Comparison of ENCODE assay signal across 20 cellular contexts in the genomic region with DNA sequence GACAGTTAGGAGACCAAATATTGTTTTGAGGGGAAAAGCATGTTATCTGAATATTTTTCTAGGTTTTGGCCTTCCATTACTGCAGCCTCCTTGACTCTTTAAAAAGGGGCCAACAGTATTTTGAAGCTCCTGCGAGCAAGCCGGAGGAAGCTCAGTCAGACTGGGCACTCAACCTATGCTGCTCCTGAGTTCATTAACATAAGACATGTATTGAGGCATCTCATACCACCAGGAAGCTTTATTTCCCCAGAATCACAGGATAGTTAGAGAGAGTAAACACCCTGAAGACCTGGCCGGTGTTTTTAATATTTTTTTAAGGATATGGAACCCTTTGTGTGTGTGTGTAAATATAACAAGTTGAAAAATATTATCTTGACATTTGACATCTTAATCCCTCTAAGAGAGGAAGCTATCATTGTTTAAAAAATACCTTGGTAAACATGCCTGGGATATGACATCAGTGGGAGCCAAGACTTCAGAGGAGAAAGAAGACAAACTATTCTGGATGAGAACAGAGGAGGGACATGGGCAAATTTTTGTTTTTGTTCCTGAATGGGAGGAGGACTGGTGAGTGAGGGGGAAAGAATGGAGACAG.
DNase-seq lines count a peak whose midpoint lies in the region; ATAC-seq, FAIRE-seq and TF ChIP-seq lines count a peak whose summit lies in the region.
"Had no signal": no experiment of that assay in that cellular context is flagged by ENCODE, and none has a peak within 500 bp of the region (broad histone marks: within the 10 kb centered on the region; RNA-seq: fewer than 3 reads in every experiment).

No MANE protein-coding gene starts in this region.

- DNase-seq in Caki2 (ENCODE audit: low read depth) (peak; percentile 48), adipocyte (ENCODE audit: low read depth) (no peak), endothelial cell of umbilical vein (ENCODE audit: low read depth, low spot score) (peak; percentile 59), colonic mucosa (no peak), NCI-H128 (lab: John Stamatoyannopoulos, UW; ENCODE audit: unreplicated experiment) (no peak), progenitor cell of endocrine pancreas (ENCODE audit: low spot score, unreplicated experiment) (no peak)
- DNase-seq in activated naive CD8-positive, alpha-beta T cell treated with anti-CD3 and anti-CD28 coated beads, Interleukin-2, amount 50 U/mL, for 24 hours = no peak
- DNase-seq: AML-193; CD4-positive, CD25-positive, alpha-beta regulatory T cell; DMS153; DMS79 treated with DMSO at 0.1 percent for 48 hours; EL; GOT3; H9 had no signal

- CTCF ChIA-PET in endothelial cell of umbilical vein (lab: Charles Lee) = no interaction called here

- H3K9me3 ChIP-seq in adipocyte (ENCODE audit: control insufficient read depth, low read length) = no peaks in the 10 kb centered on the region
- H3K9me3 ChIP-seq in endothelial cell of umbilical vein (replicated peaks; ENCODE audit: control insufficient read depth, insufficient read depth, low read length) = no peaks in the 10 kb centered on the region
- no peaks in the 10 kb centered on the region for H3K9me3 ChIP-seq in colonic mucosa
- H3K9me3 ChIP-seq: BLaER1 had no signal

- intact Hi-C loops in endothelial cell of umbilical vein (cut with micrococcal nuclease) (loop anchor here (5.0 kb wide), 2 partner anchors 38 to 88 kb away; no protein-coding TSS in a partner anchor), colonic mucosa (cut with DNase I) (no loop called here)

- in situ Hi-C loops in Caki2 (cut with HindIII; ENCODE audit: low pct_unique_long_range_greater_than_20kb, low sequenced_read_pairs) = no loop called here

- no peak for ATAC-seq in activated naive CD8-positive, alpha-beta T cell treated with anti-CD3 and anti-CD28 coated beads, Interleukin-2, amount 50 U/mL, for 24 hours
- ATAC-seq: HepG2 had no signal

- no peak for TF ChIP-seq POLR2A in endothelial cell of umbilical vein (IDR thresholded peaks at IDR 0.05; ENCODE audit: low read depth, low read length)

- BruUV-seq in endothelial cell of umbilical vein (replicated peaks; lab: Mats Ljungman, UMichigan) = no TSS peak

- no peaks in the 10 kb centered on the region for H3K9me3 Mint-ChIP-seq in activated naive CD8-positive, alpha-beta T cell treated with anti-CD3 and anti-CD28 coated beads, Interleukin-2, amount 50 U/mL, for 24 hours
- H3K9me3 Mint-ChIP-seq in progenitor cell of endocrine pancreas (ENCODE audit: low read depth) = no peaks in the 10 kb centered on the region
- H3K9me3 Mint-ChIP-seq: H9 had no signal

- H3K36me3 ChIP-seq in adipocyte (ENCODE audit: control insufficient read depth, insufficient read depth, low read length, severe bottlenecking) (no peaks in the 10 kb centered on the region), endothelial cell of umbilical vein (ENCODE audit: control insufficient read depth in 2 of 2, extremely low read depth in 1 of 2, insufficient read depth in 2 of 2, low read length in 2 of 2) (no peaks in the 10 kb centered on the region), colonic mucosa (no peaks in the 10 kb centered on the region)
- H3K36me3 ChIP-seq: BLaER1 had no signal

- H3K9ac ChIP-seq in adipocyte (ENCODE audit: low read length) (peak overlapping the region; percentile 37), endothelial cell of umbilical vein (replicated peaks; ENCODE audit: extremely low read depth, insufficient read depth, low read length) (no peak overlapping the region), colonic mucosa (ENCODE audit: low read depth in 2 of 2, low read length in 2 of 2) (no peak overlapping the region)
- H3K9ac ChIP-seq: BLaER1 had no signal

- H3K4me1 Mint-ChIP-seq in activated naive CD8-positive, alpha-beta T cell treated with anti-CD3 and anti-CD28 coated beads, Interleukin-2, amount 50 U/mL, for 24 hours = no peaks in the 10 kb centered on the region
- H3K4me1 Mint-ChIP-seq in progenitor cell of endocrine pancreas (ENCODE audit: low read depth) = peaks cover 17% of the 10 kb centered on the region
- H3K4me1 Mint-ChIP-seq: CD4-positive, CD25-positive, alpha-beta regulatory T cell had no signal

- dilution Hi-C loops in endothelial cell of umbilical vein (cut with MboI; ENCODE audit: extremely low pct_ligation_motif_present, low sequenced_read_pairs) = no loop called here

- TF ChIP-seq CTCF in endothelial cell of umbilical vein (IDR thresholded peaks at IDR 0.05; ENCODE audit: extremely low read depth in 1 of 2, insufficient read depth in 1 of 2, low read depth in 1 of 2, low read length in 2 of 2) (no peak), colonic mucosa (IDR thresholded peaks at IDR 0.05) (no peak), progenitor cell of endocrine pancreas (IDR thresholded peaks at IDR 0.05; ENCODE audit: unreplicated experiment) (no peak)

- H3K27me3 Mint-ChIP-seq in activated naive CD8-positive, alpha-beta T cell treated with anti-CD3 and anti-CD28 coated beads, Interleukin-2, amount 50 U/mL, for 24 hours = peaks cover 6% of the 10 kb centered on the region
- H3K27me3 Mint-ChIP-seq in progenitor cell of endocrine pancreas = peaks cover 8% of the 10 kb centered on the region

- no peaks in the 10 kb centered on the region for H3K79me2 ChIP-seq in endothelial cell of umbilical vein (ENCODE audit: control insufficient read depth, insufficient read depth, low read length)

- H3K9me1 ChIP-seq in endothelial cell of umbilical vein (replicated peaks; ENCODE audit: control insufficient read depth, extremely low read depth, insufficient read depth, low read length) = no peaks in the 10 kb centered on the region

- FAIRE-seq in endothelial cell of umbilical vein (lab: Jason Lieb, UNC) = peak; percentile 63
- FAIRE-seq: D721Med, G401.6, GM12891, HepG2, HTR-8/SVneo had no signal

- peaks cover 64% of the 10 kb centered on the region for H3K4me1 ChIP-seq in adipocyte (ENCODE audit: control insufficient read depth, insufficient read depth, low read length)
- peaks cover 7% of the 10 kb centered on the region for H3K4me1 ChIP-seq in endothelial cell of umbilical vein (ENCODE audit: control insufficient read depth, extremely low read depth, insufficient read depth, low read length)
- no peaks in the 10 kb centered on the region for H3K4me1 ChIP-seq in colonic mucosa
- H3K4me1 ChIP-seq: BLaER1 had no signal

- no peak overlapping the region for H3K27ac Mint-ChIP-seq in activated naive CD8-positive, alpha-beta T cell treated with anti-CD3 and anti-CD28 coated beads, Interleukin-2, amount 50 U/mL, for 24 hours
- no peak overlapping the region for H3K27ac Mint-ChIP-seq in progenitor cell of endocrine pancreas
- H3K27ac Mint-ChIP-seq: CD4-positive, CD25-positive, alpha-beta regulatory T cell; H9 had no signal

- no peaks in the 10 kb centered on the region for H4K20me1 ChIP-seq in endothelial cell of umbilical vein (replicated peaks; ENCODE audit: control insufficient read depth, extremely low read depth, insufficient read depth, low read length)
- H4K20me1 ChIP-seq: BLaER1 had no signal

- H3K36me3 Mint-ChIP-seq in activated naive CD8-positive, alpha-beta T cell treated with anti-CD3 and anti-CD28 coated beads, Interleukin-2, amount 50 U/mL, for 24 hours (ENCODE audit: low read depth) = no peaks in the 10 kb centered on the region
- H3K36me3 Mint-ChIP-seq in progenitor cell of endocrine pancreas (ENCODE audit: insufficient read depth) = no peaks in the 10 kb centered on the region
- H3K36me3 Mint-ChIP-seq: CD4-positive, CD25-positive, alpha-beta regulatory T cell had no signal

- POLR2A ChIA-PET in endothelial cell of umbilical vein (lab: Charles Lee) = no interaction called here

- H3K4me3 Mint-ChIP-seq in activated naive CD8-positive, alpha-beta T cell treated with anti-CD3 and anti-CD28 coated beads, Interleukin-2, amount 50 U/mL, for 24 hours = no peak overlapping the region
- no peak overlapping the region for H3K4me3 Mint-ChIP-seq in progenitor cell of endocrine pancreas (ENCODE audit: low read depth)
- H3K4me3 Mint-ChIP-seq: CD4-positive, CD25-positive, alpha-beta regulatory T cell; H9 had no signal

- peak overlapping the region; percentile 35 for H3K4me2 ChIP-seq in endothelial cell of umbilical vein (ENCODE audit: insufficient read depth, low read length)
- H3K4me2 ChIP-seq: BLaER1 had no signal

- H3K27me3 ChIP-seq in adipocyte (replicated peaks; ENCODE audit: control insufficient read depth, insufficient read depth, low read length) (no peaks in the 10 kb centered on the region), endothelial cell of umbilical vein (ENCODE audit: control insufficient read depth in 2 of 2, insufficient read depth in 2 of 2, low read length in 2 of 2) (no peaks in the 10 kb centered on the region), colonic mucosa (no peaks in the 10 kb centered on the region)
- H3K27me3 ChIP-seq: BLaER1 had no signal

- H3K27ac ChIP-seq in endothelial cell of umbilical vein (ENCODE audit: insufficient read depth, low read depth, low read length) (no peak overlapping the region), colonic mucosa (no peak overlapping the region)
- H3K27ac ChIP-seq: BLaER1 had no signal

- H2AFZ ChIP-seq in endothelial cell of umbilical vein (ENCODE audit: low read depth, low read length) = no peak overlapping the region

- no peak overlapping the region for H3K4me3 ChIP-seq in adipocyte (ENCODE audit: low read length)
- no peak overlapping the region for H3K4me3 ChIP-seq in endothelial cell of umbilical vein (replicated peaks in 1 of 3; ENCODE audit: insufficient read depth in 1 of 3, low read depth in 1 of 3, low read length in 3 of 3)
- H3K4me3 ChIP-seq in colonic mucosa = no peak overlapping the region
- H3K4me3 ChIP-seq: BLaER1 had no signal

TF ChIP-seq in endothelial cell of umbilical vein, 7 proteins besides CTCF, POLR2A, EP300 and RAD21:
- TF ChIP-seq POLR2AphosphoS5 (IDR thresholded peaks at IDR 0.05; ENCODE audit: insufficient read depth, low read depth, low read length) (no peak), GATA2 (IDR thresholded peaks at IDR 0.05; ENCODE audit: insufficient read depth, insufficient read length, low read depth, low read length) (no peak), JUN (IDR thresholded peaks at IDR 0.05; ENCODE audit: borderline replicate concordance, insufficient read depth, insufficient read length, low read depth) (no peak), FOS (IDR thresholded peaks at IDR 0.05; ENCODE audit: borderline replicate concordance, insufficient read depth, low read length) (no peak), EZH2 (IDR thresholded peaks at IDR 0.05; ENCODE audit: borderline replicate concordance, low read depth, low read length, severe bottlenecking) (no peak), MYC (IDR thresholded peaks at IDR 0.05; ENCODE audit: low read depth, low read length) (no peak), MAX (IDR thresholded peaks at IDR 0.05; ENCODE audit: insufficient read depth, insufficient read length) (no peak)

Comparison
In these comparisons a context has a peak if more than half of its experiments do, and no peak if none do; other contexts are left out.
1. DNase-seq: peak in Caki2 (single experiment) and endothelial cell of umbilical vein (single experiment); none in adipocyte (single experiment), colonic mucosa (single experiment), activated naive CD8-positive, alpha-beta T cell treated with anti-CD3 and anti-CD28 coated beads, Interleukin-2, amount 50 U/mL, for 24 hours (single experiment), NCI-H128 (single experiment) and progenitor cell of endocrine pancreas (single experiment).